11 cellular contexts compared by ENCODE assay signal in the genomic region with DNA sequence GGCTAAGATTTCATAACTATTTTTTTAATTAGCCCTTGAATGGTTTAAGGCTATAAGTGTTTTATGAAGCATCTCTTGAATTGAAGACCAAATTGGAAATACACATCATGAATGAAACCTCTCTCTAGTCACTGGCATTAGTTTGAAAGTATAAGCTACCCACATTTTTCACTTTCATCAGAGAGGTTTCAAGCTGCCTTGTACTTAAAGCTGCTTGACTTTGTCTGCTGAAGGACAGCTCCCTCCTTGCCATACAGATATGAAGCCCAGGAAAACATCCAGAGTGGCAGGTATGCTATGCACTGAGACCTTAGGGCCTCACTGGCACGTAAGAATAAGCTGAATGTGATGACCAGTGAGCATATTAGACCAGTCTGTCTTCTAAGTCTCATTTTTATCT.
"Had no signal": no experiment of that assay in that cellular context is flagged by ENCODE, and none has a peak within 500 bp of the region (broad histone marks: within the 10 kb centered on the region; RNA-seq: fewer than 3 reads in every experiment).

No MANE protein-coding gene starts in this region.

- FAIRE-seq: K562 had no signal

- H3K9ac ChIP-seq: GM23248 had no signal

- H3K27ac Mint-ChIP-seq: HFFc6 had no signal

- H2AFZ ChIP-seq: GM23248 had no signal

- H3K4me3 Mint-ChIP-seq: HFFc6 had no signal

- H3K36me3 ChIP-seq: HAP-1 had no signal

- DNase-seq: GM23248, GOT3, H7, HFFc6, IMR-90, Kasumi-1, KG1 had no signal

- H3K4me3 ChIP-seq: GM23248, HAP-1, K562 had no signal

- ATAC-seq: HCT116, K562 had no signal

- H3K27ac ChIP-seq: GM23248, HL-60 had no signal
